ENCODE assay signal across 18 cellular contexts in the genomic region with DNA sequence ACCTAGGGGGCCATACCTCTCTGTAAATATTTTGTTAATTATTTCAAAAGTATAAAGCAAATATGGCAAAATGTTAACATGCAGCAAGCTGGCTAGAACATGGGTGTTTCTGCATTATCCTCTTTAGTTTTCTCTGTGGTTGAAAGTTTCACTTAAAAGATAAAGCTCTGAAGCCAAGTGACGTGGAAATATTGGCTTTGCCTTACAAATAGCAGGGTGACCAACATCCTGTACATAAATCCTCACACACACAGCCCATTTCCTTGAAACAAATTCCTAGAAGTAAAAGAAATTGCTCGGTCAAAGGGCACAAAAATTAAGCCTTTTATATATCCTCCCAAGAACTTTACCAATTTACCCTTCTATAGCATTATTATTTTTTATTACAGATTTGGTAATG. TPM values are rescaled to one million over a fixed set of nuclear protein-coding genes. Genes with fewer than 3 reads are reported as not detected.
DNase-seq lines count a peak whose midpoint lies in the region; ATAC-seq and TF ChIP-seq lines count a peak whose summit lies in the region.
"Had no signal": no experiment of that assay in that cellular context is flagged by ENCODE, and none has a peak within 500 bp of the region (broad histone marks: within the 10 kb centered on the region; RNA-seq: fewer than 3 reads in every experiment).

No MANE protein-coding gene starts in this region.

- H3K9me3 ChIP-seq in PC-3 (ENCODE audit: low read length) (no peaks in the 10 kb centered on the region), smooth muscle cell (replicated peaks; ENCODE audit: low read depth) (no peaks in the 10 kb centered on the region)

- H4K20me1 ChIP-seq in PC-3 (ENCODE audit: low read length) (no peaks in the 10 kb centered on the region), smooth muscle cell (ENCODE audit: low read depth) (no peaks in the 10 kb centered on the region)

- H3K27ac Mint-ChIP-seq in activated CD8-positive, alpha-beta T cell treated with anti-CD3 and anti-CD28 coated beads, Interleukin-2, amount 10 ng/mL, durations not matched to agents 7 days and 5 days, result peak overlapping the region; percentile 14
- H3K27ac Mint-ChIP-seq in activated CD8-positive, alpha-beta T cell treated with anti-CD3 and anti-CD28 coated beads for 36 hours, result no peak overlapping the region
- no peak overlapping the region for H3K27ac Mint-ChIP-seq in T-cell

- H3F3A ChIP-seq in PC-3 (ENCODE audit: low read length, unreplicated experiment), result no peaks in the 10 kb centered on the region
- H3F3A ChIP-seq in smooth muscle cell (ENCODE audit: low read depth), result no peaks in the 10 kb centered on the region

- intact Hi-C loops in activated CD8-positive, alpha-beta T cell treated with anti-CD3 and anti-CD28 coated beads for 36 hours (cut with micrococcal nuclease), result no loop called here
- intact Hi-C loops in PC-3 (cut with micrococcal nuclease), result no loop called here

- peaks cover 4% of the 10 kb centered on the region for H3K36me3 Mint-ChIP-seq in activated CD8-positive, alpha-beta T cell treated with anti-CD3 and anti-CD28 coated beads, Interleukin-2, amount 10 ng/mL, durations not matched to agents 7 days and 5 days (ENCODE audit: low read depth)
- no peaks in the 10 kb centered on the region for H3K36me3 Mint-ChIP-seq in activated CD8-positive, alpha-beta T cell treated with anti-CD3 and anti-CD28 coated beads for 36 hours (ENCODE audit: low read depth)
- peaks cover 6% of the 10 kb centered on the region for H3K36me3 Mint-ChIP-seq in T-cell
- H3K36me3 Mint-ChIP-seq: CD4-positive, CD25-positive, alpha-beta regulatory T cell had no signal

- H3K4me2 ChIP-seq in PC-3 (ENCODE audit: low read length) (no peak overlapping the region), smooth muscle cell (no peak overlapping the region)

- H3K79me2 ChIP-seq in PC-3 (ENCODE audit: low read length) (no peaks in the 10 kb centered on the region), smooth muscle cell (ENCODE audit: low read depth) (no peaks in the 10 kb centered on the region)

- no peak for ATAC-seq in activated CD8-positive, alpha-beta T cell treated with anti-CD3 and anti-CD28 coated beads, Interleukin-2, amount 10 ng/mL, durations not matched to agents 7 days and 5 days
- ATAC-seq in activated CD8-positive, alpha-beta T cell treated with anti-CD3 and anti-CD28 coated beads for 36 hours, result no peak
- ATAC-seq in PC-3 (no peak), left lobe of liver (no peak), T-cell (replicated peaks in 1 of 4) (no peak)

- no peak overlapping the region for H3K4me3 Mint-ChIP-seq in activated CD8-positive, alpha-beta T cell treated with anti-CD3 and anti-CD28 coated beads, Interleukin-2, amount 10 ng/mL, durations not matched to agents 7 days and 5 days
- H3K4me3 Mint-ChIP-seq in activated CD8-positive, alpha-beta T cell treated with anti-CD3 and anti-CD28 coated beads for 36 hours, result no peak overlapping the region
- H3K4me3 Mint-ChIP-seq in T-cell, result no peak overlapping the region
- H3K4me3 Mint-ChIP-seq: CD4-positive, CD25-positive, alpha-beta regulatory T cell had no signal

- H3K9me3 Mint-ChIP-seq in activated CD8-positive, alpha-beta T cell treated with anti-CD3 and anti-CD28 coated beads, Interleukin-2, amount 10 ng/mL, durations not matched to agents 7 days and 5 days (ENCODE audit: insufficient read depth), result peaks cover 4% of the 10 kb centered on the region
- H3K9me3 Mint-ChIP-seq in activated CD8-positive, alpha-beta T cell treated with anti-CD3 and anti-CD28 coated beads for 36 hours, result peaks cover 5% of the 10 kb centered on the region
- peaks cover 0 to 6% (median 4%) of the 10 kb centered on the region in 3 donors for H3K9me3 Mint-ChIP-seq in T-cell

- H3K36me3 ChIP-seq in PC-3 (ENCODE audit: low read depth, low read length) (no peaks in the 10 kb centered on the region), smooth muscle cell (ENCODE audit: low read depth) (no peaks in the 10 kb centered on the region)

- H2AFZ ChIP-seq in PC-3 (ENCODE audit: low read length) (no peak overlapping the region), smooth muscle cell (ENCODE audit: low read depth) (peak overlapping the region; percentile 24)

- H3K27ac ChIP-seq in PC-3 (ENCODE audit: low read length) (no peak overlapping the region), smooth muscle cell (ENCODE audit: low read depth) (no peak overlapping the region)

- WGBS in smooth muscle cell (ENCODE audit: low lambda C conversion rate), result 45% methylated on average over 2 of the region's 2 CpGs

- CTCF ChIA-PET in activated CD8-positive, alpha-beta T cell treated with anti-CD3 and anti-CD28 coated beads, Interleukin-2, amount 10 ng/mL, durations not matched to agents 7 days and 5 days (lab: Charles Lee), result no interaction called here
- CTCF ChIA-PET in activated CD8-positive, alpha-beta T cell treated with anti-CD3 and anti-CD28 coated beads for 36 hours (lab: Charles Lee), result interaction anchor here (1.6 kb wide), 1 partner anchor 61 kb away, joined by 3 read pairs; no protein-coding TSS in a partner anchor
- CTCF ChIA-PET in PC-3 (lab: Charles Lee), result no interaction called here
- CTCF ChIA-PET in T-cell (lab: Charles Lee), result no interaction called here

- H3K9ac ChIP-seq in PC-3 (ENCODE audit: low read length) (no peak overlapping the region), smooth muscle cell (ENCODE audit: low read depth) (no peak overlapping the region)

- H3K4me1 Mint-ChIP-seq in activated CD8-positive, alpha-beta T cell treated with anti-CD3 and anti-CD28 coated beads, Interleukin-2, amount 10 ng/mL, durations not matched to agents 7 days and 5 days (ENCODE audit: low read depth), result peaks cover 26% of the 10 kb centered on the region
- peaks cover 18% of the 10 kb centered on the region for H3K4me1 Mint-ChIP-seq in activated CD8-positive, alpha-beta T cell treated with anti-CD3 and anti-CD28 coated beads for 36 hours (ENCODE audit: low read depth)
- peaks cover 15 to 20% (median 20%) of the 10 kb centered on the region in 3 donors for H3K4me1 Mint-ChIP-seq in T-cell

- H3K4me1 ChIP-seq in PC-3 (ENCODE audit: insufficient read depth, low read length), result no peaks in the 10 kb centered on the region
- no peaks in the 10 kb centered on the region for H3K4me1 ChIP-seq in smooth muscle cell (ENCODE audit: low read depth)

- H3K27me3 Mint-ChIP-seq in activated CD8-positive, alpha-beta T cell treated with anti-CD3 and anti-CD28 coated beads, Interleukin-2, amount 10 ng/mL, durations not matched to agents 7 days and 5 days (ENCODE audit: low read depth), result no peaks in the 10 kb centered on the region
- no peaks in the 10 kb centered on the region for H3K27me3 Mint-ChIP-seq in activated CD8-positive, alpha-beta T cell treated with anti-CD3 and anti-CD28 coated beads for 36 hours
- no peaks in the 10 kb centered on the region for H3K27me3 Mint-ChIP-seq in T-cell

- H3K27me3 ChIP-seq in PC-3 (ENCODE audit: low read length) (no peaks in the 10 kb centered on the region), smooth muscle cell (ENCODE audit: low read depth) (no peaks in the 10 kb centered on the region)

- no peak for TF ChIP-seq CTCF in activated CD8-positive, alpha-beta T cell treated with anti-CD3 and anti-CD28 coated beads for 36 hours (IDR thresholded peaks at IDR 0.05)
- no peak for TF ChIP-seq CTCF in PC-3 (conservative IDR thresholded peaks at IDR 0.05; ENCODE audit: low read depth, low read length)
- TF ChIP-seq CTCF in fibroblast of mammary gland (conservative IDR thresholded peaks at IDR 0.05; ENCODE audit: control insufficient read depth, insufficient read depth, low read depth, low read length), result no peak
- no peak for TF ChIP-seq CTCF in smooth muscle cell (IDR thresholded peaks at IDR 0.05; ENCODE audit: borderline replicate concordance, insufficient read depth, poor library complexity, severe bottlenecking)

- POLR2A ChIA-PET in activated CD8-positive, alpha-beta T cell treated with anti-CD3 and anti-CD28 coated beads, Interleukin-2, amount 10 ng/mL, durations not matched to agents 7 days and 5 days (lab: Charles Lee), result interaction anchor here (1.0 kb wide), 1 partner anchor 18 kb away, joined by 4 read pairs; no protein-coding TSS in a partner anchor
- POLR2A ChIA-PET in activated CD8-positive, alpha-beta T cell treated with anti-CD3 and anti-CD28 coated beads for 36 hours (lab: Charles Lee), result no interaction called here
- POLR2A ChIA-PET in PC-3 (lab: Charles Lee; ENCODE audit: unreplicated experiment) (no interaction called here), T-cell (lab: Charles Lee) (no interaction called here)

- no peak overlapping the region for H3K4me3 ChIP-seq in PC-3 (ENCODE audit: low read length)
- no peak overlapping the region for H3K4me3 ChIP-seq in fibroblast of mammary gland (ENCODE audit: control insufficient read depth, low read depth, low read length)
- no peak overlapping the region for H3K4me3 ChIP-seq in smooth muscle cell

- no peak for DNase-seq in activated CD8-positive, alpha-beta T cell treated with anti-CD3 and anti-CD28 coated beads, Interleukin-2, amount 10 ng/mL, durations not matched to agents 7 days and 5 days
- no peak for DNase-seq in activated CD8-positive, alpha-beta T cell treated with anti-CD3 and anti-CD28 coated beads for 36 hours
- peak; percentile 19 for DNase-seq in PC-3
- DNase-seq in fibroblast of mammary gland (ENCODE audit: low read depth), result peak; percentile 57
- DNase-seq in smooth muscle cell (lab: John Stamatoyannopoulos, UW; ENCODE audit: unreplicated experiment), result no peak
- DNase-seq in left lobe of liver (ENCODE audit: low spot score), result no peak
- DNase-seq in dedifferentiated amniotic fluid mesenchymal stem cell (ENCODE audit: extremely low spot score), result no peak
- no peak for DNase-seq in T-cell
- DNase-seq: AML-193, Calu3, GDM1, H7, NCI-H1048, NCI-H146, NCI-H2227 treated with DMSO at 0.1 percent for 48 hours, NCI-H524 treated with DMSO at 0.1 percent for 48 hours, RPMI8226 had no signal

- no peaks in the 10 kb centered on the region for H3K9me2 ChIP-seq in PC-3 (replicated peaks; ENCODE audit: low read length)

- no TSS peak for BruUV-seq in PC-3 (replicated peaks; lab: Mats Ljungman, UMichigan)

RNA-seq across cellular contexts. Expression of a gene that starts 10.6 kb away (rescaled TPM):
- total RNA-seq in activated CD8-positive, alpha-beta T cell treated with anti-CD3 and anti-CD28 coated beads, Interleukin-2, amount 10 ng/mL, durations not matched to agents 7 days and 5 days, result not detected
- under 1 TPM; 0.11 to 0.13 TPM for total RNA-seq in activated CD8-positive, alpha-beta T cell treated with anti-CD3 and anti-CD28 coated beads for 36 hours
- total RNA-seq in PC-3 (2014; rRNA removed) (not detected in 2 replicates), smooth muscle cell (0.09 TPM in 1 of 2 replicates, not detected in the other), left lobe of liver (6.4 TPM), T-cell (under 1 TPM in 4 of 5 donors, not detected in 1; 0.13 to 0.90 (median 0.74) TPM)
- polyA plus RNA-seq in smooth muscle cell, result 0.19 and 0.79 TPM in 2 replicates
- total RNA-seq: Calu3 had no signal
- polyA plus RNA-seq: CD4-positive, CD25-positive, alpha-beta regulatory T cell had no signal

Comparison
In these comparisons a context has a peak if more than half of its experiments do, and no peak if none do; other contexts are left out.
1. DNase-seq: peak in PC-3 (single experiment) and fibroblast of mammary gland (single experiment); none in activated CD8-positive, alpha-beta T cell treated with anti-CD3 and anti-CD28 coated beads, Interleukin-2, amount 10 ng/mL, durations not matched to agents 7 days and 5 days (single experiment), activated CD8-positive, alpha-beta T cell treated with anti-CD3 and anti-CD28 coated beads for 36 hours (single experiment), smooth muscle cell (single experiment), left lobe of liver (single experiment), dedifferentiated amniotic fluid mesenchymal stem cell (single experiment) and T-cell (0 of 34).